8 cellular contexts compared by ENCODE assay signal in the genomic region with DNA sequence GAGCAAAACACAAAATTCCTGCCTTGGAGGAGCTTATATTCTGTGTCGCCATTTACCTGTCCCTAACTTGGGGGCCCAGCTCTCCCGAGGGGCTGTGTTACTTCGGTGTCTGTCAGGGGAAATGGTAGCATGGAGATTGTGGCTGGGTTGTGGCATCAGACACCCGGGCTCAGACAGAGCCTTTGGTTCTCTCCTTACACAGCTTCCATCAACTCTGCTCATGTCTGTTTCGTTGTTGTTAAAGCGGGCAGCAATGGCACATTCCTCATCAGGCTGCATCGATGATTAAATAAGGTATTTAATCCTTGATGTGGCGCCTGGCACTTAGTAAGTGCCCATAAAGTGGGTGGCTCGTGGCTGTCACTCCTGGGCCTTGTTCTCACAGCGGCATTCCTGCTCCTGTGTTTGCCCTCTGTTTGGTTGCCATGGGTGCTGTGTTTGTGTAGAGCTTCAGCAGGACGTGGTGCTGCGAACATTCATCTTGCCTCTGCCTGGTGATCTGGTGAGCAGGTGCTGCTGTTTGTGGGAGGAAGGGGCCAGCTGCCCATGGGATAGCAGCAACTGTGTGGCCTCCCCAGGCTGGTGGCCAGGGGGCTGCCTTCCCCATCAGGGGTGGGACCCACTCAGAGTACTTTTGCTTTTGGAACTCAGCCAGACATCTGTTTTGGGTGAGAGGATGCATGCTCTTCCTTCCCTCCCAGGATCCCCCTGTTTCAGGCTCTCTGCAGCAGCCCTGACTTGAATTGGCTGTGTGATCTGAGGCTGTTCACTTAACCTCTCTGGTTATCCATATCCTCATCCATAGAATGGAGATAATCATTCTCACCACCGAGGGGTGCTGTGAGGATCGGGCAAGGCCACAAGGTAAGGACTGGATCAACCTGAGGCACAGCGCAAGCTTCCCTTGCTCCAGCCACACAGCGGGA.
DNase-seq lines count a peak whose midpoint lies in the region; ATAC-seq and TF ChIP-seq lines count a peak whose summit lies in the region.

No MANE protein-coding gene starts in this region.

- intact Hi-C loops in mucosa of descending colon (cut with DNase I, micrococcal nuclease), result no loop called here

- peaks cover 8% of the 10 kb centered on the region for H3K4me1 ChIP-seq in BE2C
- no peaks in the 10 kb centered on the region for H3K4me1 ChIP-seq in mucosa of descending colon (ENCODE audit: low read depth)

- DNase-seq in BE2C (peak; percentile 70), NCI-H1930 (lab: John Stamatoyannopoulos, UW) (peak; percentile 29 to 32), dermis blood vessel endothelial cell (peak; percentile 68), mucosa of descending colon (peak in 1 of 3 donors; percentile 12), middle frontal gyrus (ENCODE audit: extremely low spot score, low spot score) (no peak)
- no peak for DNase-seq in activated CD8-positive, alpha-beta memory T cell treated with anti-CD3 and anti-CD28 coated beads, Interleukin-2, amount 50 U/mL, for 4 hours

- no peak for TF ChIP-seq CTCF in BE2C (IDR thresholded peaks at IDR 0.05; ENCODE audit: low read depth, low read length)
- TF ChIP-seq CTCF in mucosa of descending colon (IDR thresholded peaks at IDR 0.05), result no peak

- ATAC-seq in mucosa of descending colon (peak; percentile 82), HG02973 (IDR thresholded peaks at IDR 0.05; ENCODE audit: unreplicated experiment) (no peak), HG03342 (IDR thresholded peaks at IDR 0.05; ENCODE audit: unreplicated experiment) (no peak)

- H3K9me3 ChIP-seq in BE2C (no peaks in the 10 kb centered on the region), mucosa of descending colon (no peaks in the 10 kb centered on the region)

- no peaks in the 10 kb centered on the region for H3K36me3 ChIP-seq in BE2C
- no peaks in the 10 kb centered on the region for H3K36me3 ChIP-seq in mucosa of descending colon (ENCODE audit: low read depth)

- no peak overlapping the region for H3K4me3 ChIP-seq in BE2C (ENCODE audit: low read depth, low read length)
- no peak overlapping the region for H3K4me3 ChIP-seq in mucosa of descending colon

- H3K27me3 ChIP-seq in BE2C, result no peaks in the 10 kb centered on the region

Comparison
In these comparisons a context has a peak if more than half of its experiments do, and no peak if none do; other contexts are left out.
1. DNase-seq: peak in BE2C (single experiment), NCI-H1930 (2 of 2) and dermis blood vessel endothelial cell (single experiment); none in activated CD8-positive, alpha-beta memory T cell treated with anti-CD3 and anti-CD28 coated beads, Interleukin-2, amount 50 U/mL, for 4 hours (single experiment) and middle frontal gyrus (single experiment).